ENCODE assay signal across 17 cellular contexts in genomic region chr7:69878015-69878414, GRCh38.
DNase-seq lines count a peak whose midpoint lies in the region; ATAC-seq, FAIRE-seq and TF ChIP-seq lines count a peak whose summit lies in the region.
"Had no signal": no experiment of that assay in that cellular context is flagged by ENCODE, and none has a peak within 500 bp of the region (broad histone marks: within the 10 kb centered on the region; RNA-seq: fewer than 3 reads in every experiment).

No MANE protein-coding gene starts in this region.

- peak overlapping the region; percentile 21 for H3K23ac ChIP-seq in trophoblast cell (ENCODE audit: low read length)

- peaks cover 24% of the 10 kb centered on the region for H3K4me1 Mint-ChIP-seq in endodermal cell

- no peak for TF ChIP-seq POLR2A in GM12878 (IDR thresholded peaks at IDR 0.05; ENCODE audit: low read depth, low read length)

- H3K18ac ChIP-seq in trophoblast cell (ENCODE audit: low read length), result no peak overlapping the region

- ATAC-seq in GM12878 (no peak), GM19035 (IDR thresholded peaks at IDR 0.05; ENCODE audit: unreplicated experiment) (no peak)
- ATAC-seq: A549 had no signal

- CTCF ChIA-PET in GM12878 (lab: Yijun Ruan, JAX), result no interaction called here

- no peaks in the 10 kb centered on the region for H3K79me1 ChIP-seq in trophoblast cell (ENCODE audit: low read length)

- no peak overlapping the region for H4K91ac ChIP-seq in trophoblast cell (ENCODE audit: low read depth, low read length)

- no peak overlapping the region for H2BK120ac ChIP-seq in trophoblast cell (ENCODE audit: insufficient read depth, low read length, poor library complexity)

- WGBS in GM12878 (ENCODE audit: insufficient coverage, insufficient replicate concordance, low lambda C conversion rate, missing lambda C conversion rate), result 44% methylated on average over 3 of the region's 3 CpGs
- WGBS in trophoblast cell (ENCODE audit: extremely low coverage, insufficient coverage, insufficient read length), result no CpG with 5 or more reads among the region's 3 CpGs
- 88 to 89% methylated on average over 1 to 3 of the region's 3 CpGs for WGBS in endodermal cell (ENCODE audit: insufficient coverage in 1 of 2, insufficient read length in 1 of 2), 2 experiments

- H2BK12ac ChIP-seq in trophoblast cell (ENCODE audit: low read length), result no peak overlapping the region

- no peak overlapping the region for H3K27ac Mint-ChIP-seq in endodermal cell
- H3K27ac Mint-ChIP-seq: CD4-positive, alpha-beta T cell had no signal

- H3K4me1 ChIP-seq in GM12878 (ENCODE audit: control insufficient read depth, insufficient read depth, low read length) (peaks cover 22% of the 10 kb centered on the region), trophoblast cell (ENCODE audit: control insufficient read depth in 1 of 2, insufficient read depth in 2 of 2, low read length in 2 of 2) (peaks cover 2 to 3% of the 10 kb centered on the region in 2 experiments), endodermal cell (ENCODE audit: control insufficient read depth, insufficient read depth, low read length) (peaks cover 3% of the 10 kb centered on the region)

- intact Hi-C loops in GM12878 (cut with micrococcal nuclease; ENCODE audit: unreplicated experiment), result no loop called here

- H3K4me2 ChIP-seq in GM12878 (ENCODE audit: control insufficient read depth, insufficient read depth), result no peak overlapping the region
- no peak overlapping the region for H3K4me2 ChIP-seq in trophoblast cell (ENCODE audit: low read length)
- H3K4me2 ChIP-seq: A549 had no signal

- H2AFZ ChIP-seq in GM12878 (ENCODE audit: control insufficient read depth, low read depth, low read length) (no peak overlapping the region), trophoblast cell (ENCODE audit: insufficient read depth, low read length, poor library complexity) (no peak overlapping the region)
- H2AFZ ChIP-seq: GM23248 had no signal

- no peaks in the 10 kb centered on the region for H3K9me3 Mint-ChIP-seq in endodermal cell
- H3K9me3 Mint-ChIP-seq: CD4-positive, alpha-beta T cell had no signal

- TF ChIP-seq CTCF in GM12878 (IDR thresholded peaks at IDR 0.05 in 2 of 3, conservative IDR thresholded peaks at IDR 0.05 in 1 of 3; ENCODE audit: control insufficient read depth in 2 of 3, extremely low read depth in 1 of 3, insufficient read depth in 1 of 3, low read depth in 3 of 3, low read length in 3 of 3), result no peak
- TF ChIP-seq CTCF in endodermal cell (conservative IDR thresholded peaks at IDR 0.05), result no peak

- in situ Hi-C loops in GM12878 (cut with MboI), result no loop called here

- H3K36me3 Mint-ChIP-seq in endodermal cell (ENCODE audit: low read depth), result no peaks in the 10 kb centered on the region

- FAIRE-seq in GM12878 (lab: Jason Lieb, UNC), result no peak
- FAIRE-seq: A549, H54 had no signal

- H3K27ac ChIP-seq in GM12878 (ENCODE audit: control insufficient read depth, insufficient read depth) (no peak overlapping the region), trophoblast cell (ENCODE audit: low read depth, low read length) (no peak overlapping the region), endodermal cell (ENCODE audit: low read depth, low read length) (no peak overlapping the region)
- H3K27ac ChIP-seq: 22Rv1, A549, C4-2B, GM23248 had no signal

- H3K14ac ChIP-seq in trophoblast cell (ENCODE audit: low read length), result no peak overlapping the region

- SMC1A ChIA-PET in GM12878 (lab: Charles Lee; ENCODE audit: uncharacterized antibody, unreplicated experiment), result interaction anchor here (1.1 to 1.2 kb wide), 2 partner anchors 18 to 34 kb away, joined by 3 to 4 read pairs; no protein-coding TSS in a partner anchor

- no TSS peak for BruUV-seq in GM12878 (replicated peaks; lab: Mats Ljungman, UMichigan)

- RAD21 ChIA-PET in GM12878 (lab: Charles Lee; ENCODE audit: unreplicated experiment), result no interaction called here

- H3K9ac ChIP-seq in GM12878 (ENCODE audit: control insufficient read depth, insufficient read depth, low read length), result no peak overlapping the region
- no peak overlapping the region for H3K9ac ChIP-seq in trophoblast cell (ENCODE audit: low read length)
- H3K9ac ChIP-seq in endodermal cell (ENCODE audit: extremely low read depth, low read length, poor library complexity, severe bottlenecking), result no peak overlapping the region
- H3K9ac ChIP-seq: GM23248 had no signal

- H2BK5ac ChIP-seq in trophoblast cell (ENCODE audit: low read depth, low read length, poor library complexity), result no peak overlapping the region

- POLR2A ChIA-PET in GM12878 (lab: Charles Lee), result no interaction called here

- peak; percentile 11 for DNase-seq in NCI-H2029 (lab: John Stamatoyannopoulos, UW)
- no peak for DNase-seq in NCI-H2029 treated with DMSO at 0.1 percent for 48 hours (lab: John Stamatoyannopoulos, UW)
- DNase-seq in GM12878 (ENCODE audit: low read depth, low spot score), result no peak
- DNase-seq in trophoblast cell, result no peak
- no peak for DNase-seq in NCI-H128 (lab: John Stamatoyannopoulos, UW; ENCODE audit: unreplicated experiment)
- DNase-seq in endodermal cell, result no peak
- DNase-seq: CD4-positive, alpha-beta T cell; DMS153; DMS79; GDM1; GM23248; HCEC 1CT had no signal

- no peak overlapping the region for H4K12ac ChIP-seq in trophoblast cell (ENCODE audit: low read depth, low read length)

- no peaks in the 10 kb centered on the region for H3K27me3 ChIP-seq in GM12878 (replicated peaks in 1 of 2; ENCODE audit: control insufficient read depth in 2 of 2, insufficient read depth in 2 of 2, low read length in 1 of 2)
- no peaks in the 10 kb centered on the region for H3K27me3 ChIP-seq in trophoblast cell (ENCODE audit: insufficient read depth, low read length)
- no peaks in the 10 kb centered on the region for H3K27me3 ChIP-seq in endodermal cell (ENCODE audit: control insufficient read depth, insufficient read depth, low read length, poor library complexity, severe bottlenecking)

- H3K9me3 ChIP-seq in GM12878 (replicated peaks; ENCODE audit: control insufficient read depth, insufficient read depth, low read length) (no peaks in the 10 kb centered on the region; the same call in 2 of the 3 replicates), trophoblast cell (ENCODE audit: insufficient read depth, low read depth, low read length) (peaks cover 1% of the 10 kb centered on the region), endodermal cell (ENCODE audit: control insufficient read depth, low read length) (no peaks in the 10 kb centered on the region)
- H3K9me3 ChIP-seq: A549 had no signal

- H3K4me3 ChIP-seq in GM12878 (no peak overlapping the region), trophoblast cell (ENCODE audit: low read depth, low read length) (no peak overlapping the region), endodermal cell (ENCODE audit: low read length) (no peak overlapping the region)
- H3K4me3 ChIP-seq: A549, GM23248 had no signal

- H4K20me1 ChIP-seq in GM12878 (ENCODE audit: control insufficient read depth, insufficient read depth), result no peaks in the 10 kb centered on the region

- no peak for TF ChIP-seq RAD21 in GM12878 (IDR thresholded peaks at IDR 0.05; ENCODE audit: insufficient read depth, low read depth, low read length)

- H4K8ac ChIP-seq in trophoblast cell (ENCODE audit: low read depth, low read length), result no peak overlapping the region

- H3K27me3 Mint-ChIP-seq in endodermal cell (ENCODE audit: insufficient read depth), result no peaks in the 10 kb centered on the region
- H3K27me3 Mint-ChIP-seq: CD4-positive, alpha-beta T cell had no signal

- H3K4ac ChIP-seq in trophoblast cell (ENCODE audit: low read depth, low read length), result no peak overlapping the region

- TF ChIP-seq EP300 in GM12878 (IDR thresholded peaks at IDR 0.05; ENCODE audit: borderline replicate concordance in 1 of 2, control insufficient read depth in 1 of 2, low read depth in 2 of 2, low read length in 2 of 2), result no peak

- H3K36me3 ChIP-seq in GM12878 (ENCODE audit: control insufficient read depth in 2 of 2, insufficient read depth in 2 of 2, low read length in 1 of 2) (no peaks in the 10 kb centered on the region), trophoblast cell (ENCODE audit: control insufficient read depth in 1 of 2, insufficient read depth in 2 of 2, low read length in 2 of 2) (no peaks in the 10 kb centered on the region), endodermal cell (ENCODE audit: control insufficient read depth, insufficient read depth, low read length) (no peaks in the 10 kb centered on the region)

- H2AK5ac ChIP-seq in trophoblast cell (ENCODE audit: low read length), result no peak overlapping the region

- no peak overlapping the region for H3K4me3 Mint-ChIP-seq in endodermal cell
- H3K4me3 Mint-ChIP-seq: CD4-positive, alpha-beta T cell had no signal

- peaks cover 2% of the 10 kb centered on the region for H3K79me2 ChIP-seq in GM12878 (ENCODE audit: control insufficient read depth, insufficient read depth, low read length)
- H3K79me2 ChIP-seq in trophoblast cell (ENCODE audit: control insufficient read depth, insufficient read depth, low read length, poor library complexity), result no peaks in the 10 kb centered on the region

TF ChIP-seq in GM12878, 131 proteins besides CTCF, POLR2A, EP300 and RAD21 (continues in another document):
- no peak for TF ChIP-seq CHD1 (IDR thresholded peaks at IDR 0.05; ENCODE audit: low read depth, low read length)
- TF ChIP-seq RAD51 (IDR thresholded peaks at IDR 0.05), result no peak
- TF ChIP-seq IRF3 (IDR thresholded peaks at IDR 0.05), result no peak
